Comparison of ENCODE assay signal across 15 cellular contexts in genomic region chrX:30864383-30864785, GRCh38. TPM values are rescaled to one million over a fixed set of nuclear protein-coding genes. Genes with fewer than 3 reads are reported as not detected.
A peak's percentile ranks its signal among the peaks of the same experiment; 100 is the strongest.
DNase-seq lines count a peak whose midpoint lies in the region; ATAC-seq lines count a peak whose summit lies in the region.
"Had no signal": no experiment of that assay in that cellular context is flagged by ENCODE, and none has a peak within 500 bp of the region (broad histone marks: within the 10 kb centered on the region; RNA-seq: fewer than 3 reads in every experiment).

No MANE protein-coding gene starts in this region.

- intact Hi-C loops in sciatic nerve (cut with DNase I), result no loop called here

- DNase-seq in SIG-M5 (lab: John Stamatoyannopoulos, UW), result peak; percentile 3
- DNase-seq in kidney tubule cell (ENCODE audit: low spot score), result peak; percentile 22
- DNase-seq in sciatic nerve (ENCODE audit: low spot score), result no peak
- no peak for DNase-seq in stimulated activated CD4-positive, alpha-beta T cell treated with anti-CD3 and anti-CD28 coated beads, Interleukin-15, amount 100 ng/mL, for 24 hours
- DNase-seq in NCI-H146 (lab: John Stamatoyannopoulos, UW), result no peak
- DNase-seq: activated CD4-positive, CD25-positive, alpha-beta regulatory T cell treated with anti-CD3 and anti-CD28 coated beads, Interleukin-2, amount 50 U/mL, for 72 hours; activated CD8-positive, alpha-beta memory T cell treated with anti-CD3 and anti-CD28 coated beads, Interleukin-2, amount 50 U/mL, for 48 hours; activated naive CD4-positive, alpha-beta T cell treated with anti-CD3 and anti-CD28 coated beads, Interleukin-2, amount 50 U/mL, for 16 hours; DND-41; NCI-H2029 treated with DMSO at 0.1 percent for 48 hours; stimulated activated naive CD8-positive, alpha-beta T cell treated with anti-CD3 and anti-CD28 coated beads, Interleukin-15, amount 100 ng/mL, for 72 hours had no signal

- ATAC-seq in GM21723 (IDR thresholded peaks at IDR 0.05; ENCODE audit: unreplicated experiment), result peak; percentile 39
- ATAC-seq in sciatic nerve, result peak; percentile 74
- no peak for ATAC-seq in HG02973 (IDR thresholded peaks at IDR 0.05; ENCODE audit: unreplicated experiment)
- ATAC-seq in GM19467 (IDR thresholded peaks at IDR 0.05; ENCODE audit: unreplicated experiment), result no peak
- ATAC-seq: body of pancreas; stimulated activated naive CD8-positive, alpha-beta T cell treated with anti-CD3 and anti-CD28 coated beads, Interleukin-15, amount 100 ng/mL, for 72 hours had no signal

RNA-seq across cellular contexts. Expression of gene TAB3, which starts 24.7 kb away (rescaled TPM):
- total RNA-seq in sciatic nerve, result 21.5 TPM

Comparison
In these comparisons a context has a peak if more than half of its experiments do, and no peak if none do; other contexts are left out.
1. ATAC-seq: peak in GM21723 (single experiment) and sciatic nerve (single experiment); none in HG02973 (single experiment) and GM19467 (single experiment).
2. DNase-seq: peak in SIG-M5 (single experiment) and kidney tubule cell (single experiment); none in sciatic nerve (single experiment), stimulated activated CD4-positive, alpha-beta T cell treated with anti-CD3 and anti-CD28 coated beads, Interleukin-15, amount 100 ng/mL, for 24 hours (single experiment) and NCI-H146 (single experiment).